In the genomic region with DNA sequence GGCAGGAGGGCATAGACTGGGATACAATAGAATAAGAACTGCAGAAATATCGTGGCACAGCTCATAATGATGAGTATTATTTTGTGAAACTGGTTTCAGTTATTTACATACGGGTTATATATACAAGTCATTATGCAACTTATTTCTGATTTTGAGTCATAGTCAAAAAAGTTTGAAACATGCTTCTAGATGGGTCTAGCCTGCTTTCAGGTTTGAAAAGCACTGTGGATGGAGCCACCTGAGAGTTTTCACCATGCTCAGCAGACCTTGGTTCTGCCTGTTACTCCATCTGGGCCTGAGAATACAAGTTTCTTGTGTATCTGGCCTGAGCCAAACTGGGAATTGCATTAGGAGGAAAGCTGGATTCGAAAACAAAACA, we compare ENCODE assay signal across 13 cellular contexts. TPM values are rescaled to one million over a fixed set of nuclear protein-coding genes. Genes with fewer than 3 reads are reported as not detected.
A peak's percentile ranks its signal among the peaks of the same experiment; 100 is the strongest.
DNase-seq lines count a peak whose midpoint lies in the region; ATAC-seq and TF ChIP-seq lines count a peak whose summit lies in the region.
"Had no signal": no experiment of that assay in that cellular context is flagged by ENCODE, and none has a peak within 500 bp of the region (broad histone marks: within the 10 kb centered on the region; RNA-seq: fewer than 3 reads in every experiment).

No MANE protein-coding gene starts in this region.

- peaks cover 59% of the 10 kb centered on the region for H3K36me3 Mint-ChIP-seq in activated T-helper 1 cell treated with anti-CD3 and anti-CD28 coated beads, Interleukin-12 subunit alpha, Interleukin-12 subunit beta, Interleukin-2, Interleukin-4 antibody, amounts not matched to agents 30 ng/mL and 10 ng/mL and 1 ng/mL, durations not matched to agents 14 hours and 24 hours and 36 hours (ENCODE audit: low read depth)

- no peak overlapping the region for H3K56ac ChIP-seq in mesendoderm (ENCODE audit: low read length)

- H3K4me1 Mint-ChIP-seq in activated T-helper 1 cell treated with anti-CD3 and anti-CD28 coated beads, Interleukin-12 subunit alpha, Interleukin-12 subunit beta, Interleukin-2, Interleukin-4 antibody, amounts not matched to agents 30 ng/mL and 10 ng/mL and 1 ng/mL, durations not matched to agents 14 hours and 24 hours and 36 hours (ENCODE audit: low read depth), result peaks cover 89% of the 10 kb centered on the region

- H3K27me3 ChIP-seq in mesendoderm (ENCODE audit: insufficient read depth, low read length, poor library complexity), result no peaks in the 10 kb centered on the region
- H3K27me3 ChIP-seq: SJSA1 had no signal

- no peak for TF ChIP-seq CTCF in GM13976 (IDR thresholded peaks at IDR 0.05; ENCODE audit: borderline replicate concordance, control extremely low read depth, extremely low read depth, insufficient read depth, missing control alignments)

- peak overlapping the region; percentile 25 for H3K4me3 Mint-ChIP-seq in activated T-helper 1 cell treated with anti-CD3 and anti-CD28 coated beads, Interleukin-12 subunit alpha, Interleukin-12 subunit beta, Interleukin-2, Interleukin-4 antibody, amounts not matched to agents 30 ng/mL and 10 ng/mL and 1 ng/mL, durations not matched to agents 14 hours and 24 hours and 36 hours

- H3K23ac ChIP-seq in mesendoderm (ENCODE audit: low read length), result no peak overlapping the region

- intact Hi-C loops in activated T-helper 1 cell treated with anti-CD3 and anti-CD28 coated beads, Interleukin-12 subunit alpha, Interleukin-12 subunit beta, Interleukin-2, Interleukin-4 antibody, amounts not matched to agents 30 ng/mL and 10 ng/mL and 1 ng/mL, durations not matched to agents 14 hours and 24 hours and 36 hours (cut with micrococcal nuclease), result no loop called here

- no peak overlapping the region for H2BK120ac ChIP-seq in mesendoderm (ENCODE audit: low read depth, low read length)

- no peak overlapping the region for H2AK5ac ChIP-seq in mesendoderm (ENCODE audit: low read length)

- H3K79me2 ChIP-seq in mesendoderm (ENCODE audit: control insufficient read depth, insufficient read depth, low read length), result no peaks in the 10 kb centered on the region

- H3K4me3 ChIP-seq in mesendoderm (ENCODE audit: low read length), result no peak overlapping the region
- H3K4me3 ChIP-seq: SJSA1 had no signal

- H3K4ac ChIP-seq in mesendoderm (ENCODE audit: low read depth, low read length), result no peak overlapping the region

- no CpG with 5 or more reads among the region's 3 CpGs for WGBS in mesendoderm (ENCODE audit: extremely low coverage, insufficient coverage, low lambda C conversion rate)

- H4K8ac ChIP-seq in mesendoderm (ENCODE audit: low read depth, low read length), result no peak overlapping the region

- peak overlapping the region; percentile 32 for H3K27ac Mint-ChIP-seq in activated T-helper 1 cell treated with anti-CD3 and anti-CD28 coated beads, Interleukin-12 subunit alpha, Interleukin-12 subunit beta, Interleukin-2, Interleukin-4 antibody, amounts not matched to agents 30 ng/mL and 10 ng/mL and 1 ng/mL, durations not matched to agents 14 hours and 24 hours and 36 hours

- H3K27ac ChIP-seq in mesendoderm (ENCODE audit: low read depth, low read length), result no peak overlapping the region
- H3K27ac ChIP-seq: SJSA1 had no signal

- H2BK15ac ChIP-seq in mesendoderm (replicated peaks; ENCODE audit: low read depth), result no peak overlapping the region

- no peak overlapping the region for H3K9ac ChIP-seq in mesendoderm (ENCODE audit: low read length)

- H4K5ac ChIP-seq in mesendoderm (ENCODE audit: low read length), result no peak overlapping the region

- in situ Hi-C loops in GM13976 (cut with MboI; ENCODE audit: low sequenced_read_pairs, unreplicated experiment), result no loop called here

- no peak overlapping the region for H2BK5ac ChIP-seq in mesendoderm (ENCODE audit: low read length)

- no peaks in the 10 kb centered on the region for H3K36me3 ChIP-seq in mesendoderm (ENCODE audit: control insufficient read depth, insufficient read depth, low read length)
- H3K36me3 ChIP-seq: SJSA1 had no signal

- H3K18ac ChIP-seq in mesendoderm (ENCODE audit: low read length), result no peak overlapping the region

- no peaks in the 10 kb centered on the region for H3K79me1 ChIP-seq in mesendoderm (ENCODE audit: low read length)

- no peaks in the 10 kb centered on the region for H3K4me1 ChIP-seq in mesendoderm (ENCODE audit: control insufficient read depth, low read depth, low read length)
- H3K4me1 ChIP-seq: SJSA1 had no signal

- H3K9me3 Mint-ChIP-seq in activated T-helper 1 cell treated with anti-CD3 and anti-CD28 coated beads, Interleukin-12 subunit alpha, Interleukin-12 subunit beta, Interleukin-2, Interleukin-4 antibody, amounts not matched to agents 30 ng/mL and 10 ng/mL and 1 ng/mL, durations not matched to agents 14 hours and 24 hours and 36 hours, result no peaks in the 10 kb centered on the region

- ATAC-seq in GM19455 (IDR thresholded peaks at IDR 0.05; ENCODE audit: unreplicated experiment) (peak; percentile 75), HG03064 (IDR thresholded peaks at IDR 0.05; ENCODE audit: low read depth, unreplicated experiment) (peak; percentile 54)
- ATAC-seq: right cardiac atrium had no signal

- no peak overlapping the region for H3K4me2 ChIP-seq in mesendoderm (ENCODE audit: low read length)

- no peaks in the 10 kb centered on the region for H3K27me3 Mint-ChIP-seq in activated T-helper 1 cell treated with anti-CD3 and anti-CD28 coated beads, Interleukin-12 subunit alpha, Interleukin-12 subunit beta, Interleukin-2, Interleukin-4 antibody, amounts not matched to agents 30 ng/mL and 10 ng/mL and 1 ng/mL, durations not matched to agents 14 hours and 24 hours and 36 hours (ENCODE audit: insufficient read depth)

- peak; percentile 70 for DNase-seq in GM13976 (ENCODE audit: low spot score)
- no peak for DNase-seq in activated T-helper 1 cell treated with anti-CD3 and anti-CD28 coated beads, Interleukin-12 subunit alpha, Interleukin-12 subunit beta, Interleukin-2, Interleukin-4 antibody, amounts not matched to agents 30 ng/mL and 10 ng/mL and 1 ng/mL, durations not matched to agents 14 hours and 24 hours and 36 hours (ENCODE audit: low spot score)
- DNase-seq in NCI-H2227 (lab: John Stamatoyannopoulos, UW; ENCODE audit: unreplicated experiment), result no peak
- no peak for DNase-seq in A172 (ENCODE audit: low spot score)
- no peak for DNase-seq in mesendoderm
- no peak for DNase-seq in NCI-H510A (lab: John Stamatoyannopoulos, UW)
- DNase-seq: HCEC 1CT, NCI-H1417, right cardiac atrium had no signal

RNA-seq across cellular contexts. Expression of gene IL10RA, which starts 12.0 kb away (rescaled TPM):
- total RNA-seq in activated T-helper 1 cell treated with anti-CD3 and anti-CD28 coated beads, Interleukin-12 subunit alpha, Interleukin-12 subunit beta, Interleukin-2, Interleukin-4 antibody, amounts not matched to agents 30 ng/mL and 10 ng/mL and 1 ng/mL, durations not matched to agents 14 hours and 24 hours and 36 hours, result 87.8 and 88.3 TPM in 2 replicates
- 0.12 TPM in 1 of 2 replicates, not detected in the other for total RNA-seq in A172 (2014; rRNA removed; shearing (Covaris generic))
- polyA plus RNA-seq in mesendoderm (2013, experiment 1 of 2), result 0.06 TPM
- 0.10 TPM for polyA plus RNA-seq in mesendoderm (2013, experiment 2 of 2)
- total RNA-seq: endothelial cell of umbilical vein, SJSA1 had no signal

Comparison
In these comparisons a context has a peak if more than half of its experiments do, and no peak if none do; other contexts are left out.
1. RNA of gene IL10RA, which starts 12.0 kb away (total RNA-seq): 87.8 to 88.3 TPM in activated T-helper 1 cell treated with anti-CD3 and anti-CD28 coated beads, Interleukin-12 subunit alpha, Interleukin-12 subunit beta, Interleukin-2, Interleukin-4 antibody, amounts not matched to agents 30 ng/mL and 10 ng/mL and 1 ng/mL, durations not matched to agents 14 hours and 24 hours and 36 hours; 0.12 TPM in A172; every median in the first group is over 10 times any median in the second.